23 cellular contexts compared by ENCODE assay signal in genomic region chr3:124593442-124593829, GRCh38.
DNase-seq lines count a peak whose midpoint lies in the region; ATAC-seq and TF ChIP-seq lines count a peak whose summit lies in the region.
"Had no signal": no experiment of that assay in that cellular context is flagged by ENCODE, and none has a peak within 500 bp of the region (broad histone marks: within the 10 kb centered on the region; RNA-seq: fewer than 3 reads in every experiment).

No MANE protein-coding gene starts in this region.

- H3K27me3 ChIP-seq in hepatocyte: no peaks in the 10 kb centered on the region
- no peaks in the 10 kb centered on the region for H3K27me3 ChIP-seq in stomach
- no peaks in the 10 kb centered on the region for H3K27me3 ChIP-seq in SK-N-SH (ENCODE audit: insufficient read depth)
- H3K27me3 ChIP-seq: ascending aorta had no signal

- no peaks in the 10 kb centered on the region for H3K9me3 Mint-ChIP-seq in activated naive CD4-positive, alpha-beta T cell treated with anti-CD3 and anti-CD28 coated beads for 36 hours
- no peaks in the 10 kb centered on the region for H3K9me3 Mint-ChIP-seq in activated CD8-positive, alpha-beta T cell treated with anti-CD3 and anti-CD28 coated beads, Interleukin-2, amount 10 ng/mL, durations not matched to agents 7 days and 5 days (ENCODE audit: insufficient read depth)
- H3K9me3 Mint-ChIP-seq: activated naive CD4-positive, alpha-beta T cell treated with anti-CD3 and anti-CD28 coated beads, Interleukin-2, amount 50 U/mL, for 24 hours; dendritic cell treated with granulocyte-macrophage colony-stimulating factor and Interleukin-4, amounts not matched to agents 40 ng/mL and 50 ng/mL, for 4 days had no signal

- H3K9me2 ChIP-seq in hepatocyte (replicated peaks; ENCODE audit: insufficient read depth) (no peaks in the 10 kb centered on the region), SK-N-SH (no peaks in the 10 kb centered on the region)

- no peaks in the 10 kb centered on the region for H3F3A ChIP-seq in SK-N-SH (replicated peaks; ENCODE audit: insufficient read depth)

- H4K20me1 ChIP-seq in hepatocyte (ENCODE audit: insufficient read depth, poor library complexity, severe bottlenecking): no peaks in the 10 kb centered on the region
- no peaks in the 10 kb centered on the region for H4K20me1 ChIP-seq in SK-N-SH (ENCODE audit: insufficient read depth)

- no peak for DNase-seq in activated naive CD4-positive, alpha-beta T cell treated with anti-CD3 and anti-CD28 coated beads for 36 hours
- no peak for DNase-seq in activated naive CD4-positive, alpha-beta T cell (lab: John Stamatoyannopoulos, UW)
- peak; percentile 6 for DNase-seq in NCI-H69 (lab: John Stamatoyannopoulos, UW)
- DNase-seq in hepatocyte (ENCODE audit: low spot score): no peak
- no peak for DNase-seq in stomach
- DNase-seq in activated CD8-positive, alpha-beta T cell treated with anti-CD3 and anti-CD28 coated beads, Interleukin-2, amount 10 ng/mL, durations not matched to agents 7 days and 5 days: no peak
- DNase-seq in SK-N-SH: no peak
- DNase-seq: ACHN; activated T-cell treated with anti-CD3 and anti-CD28 coated beads, Interleukin-2, amount 50 U/mL, for 1 hour; H7; kidney glomerular epithelial cell; NCI-H1048; NCI-H187; NCI-H226; SHP77; substantia nigra; T1000 had no signal

- peaks cover 43% of the 10 kb centered on the region for H3K4me1 Mint-ChIP-seq in activated naive CD4-positive, alpha-beta T cell treated with anti-CD3 and anti-CD28 coated beads for 36 hours (ENCODE audit: low read depth)
- H3K4me1 Mint-ChIP-seq in activated CD8-positive, alpha-beta T cell treated with anti-CD3 and anti-CD28 coated beads, Interleukin-2, amount 10 ng/mL, durations not matched to agents 7 days and 5 days (ENCODE audit: low read depth): peaks cover 17% of the 10 kb centered on the region

- peaks cover 74% of the 10 kb centered on the region for H3K79me2 ChIP-seq in hepatocyte
- no peaks in the 10 kb centered on the region for H3K79me2 ChIP-seq in SK-N-SH (ENCODE audit: insufficient read depth)

- 69% methylated on average over 2 of the region's 2 CpGs for WGBS in hepatocyte (ENCODE audit: low lambda C conversion rate, missing lambda C conversion rate)
- 38 to 59% (median 42%) methylated on average over 2 of the region's 2 CpGs for WGBS in stomach, 5 donors
- WGBS in SK-N-SH (ENCODE audit: low lambda C conversion rate): 76% methylated on average over 2 of the region's 2 CpGs

- TF ChIP-seq EP300 in stomach (IDR thresholded peaks at IDR 0.05) (no peak), SK-N-SH (IDR thresholded peaks at IDR 0.05; ENCODE audit: borderline replicate concordance in 1 of 2, low read depth in 1 of 2, low read length in 1 of 2) (no peak)

- H3K36me3 ChIP-seq in hepatocyte (replicated peaks; ENCODE audit: insufficient read depth, low read depth): no peaks in the 10 kb centered on the region
- no peaks in the 10 kb centered on the region for H3K36me3 ChIP-seq in stomach
- no peaks in the 10 kb centered on the region for H3K36me3 ChIP-seq in SK-N-SH (replicated peaks in 1 of 2; ENCODE audit: control insufficient read depth in 1 of 2, insufficient read depth in 2 of 2, low read length in 1 of 2)
- H3K36me3 ChIP-seq: neutrophil had no signal

- POLR2A ChIA-PET in activated CD8-positive, alpha-beta T cell treated with anti-CD3 and anti-CD28 coated beads, Interleukin-2, amount 10 ng/mL, durations not matched to agents 7 days and 5 days (lab: Charles Lee): no interaction called here
- POLR2A ChIA-PET in SK-N-SH (lab: Yijun Ruan, JAX): no interaction called here

- H3K27ac Mint-ChIP-seq in activated naive CD4-positive, alpha-beta T cell treated with anti-CD3 and anti-CD28 coated beads for 36 hours: peak overlapping the region; percentile 83
- H3K27ac Mint-ChIP-seq in activated CD8-positive, alpha-beta T cell treated with anti-CD3 and anti-CD28 coated beads, Interleukin-2, amount 10 ng/mL, durations not matched to agents 7 days and 5 days: no peak overlapping the region
- H3K27ac Mint-ChIP-seq: activated naive CD4-positive, alpha-beta T cell treated with anti-CD3 and anti-CD28 coated beads, Interleukin-2, amount 50 U/mL, for 24 hours; dendritic cell treated with granulocyte-macrophage colony-stimulating factor and Interleukin-4, amounts not matched to agents 40 ng/mL and 50 ng/mL, for 4 days had no signal

- TF ChIP-seq RAD21 in SK-N-SH (IDR thresholded peaks at IDR 0.05; ENCODE audit: low read length): no peak

- H3K27ac ChIP-seq in hepatocyte (peak overlapping the region; percentile 79), stomach (peak overlapping the region; percentile 69 to 90 (median 80)), SK-N-SH (ENCODE audit: low read depth in 2 of 2, low read length in 1 of 2) (no peak overlapping the region)
- H3K27ac ChIP-seq: ascending aorta, HL-60, neutrophil had no signal

- peaks cover 2% of the 10 kb centered on the region for H3K36me3 Mint-ChIP-seq in activated naive CD4-positive, alpha-beta T cell treated with anti-CD3 and anti-CD28 coated beads for 36 hours (ENCODE audit: low read depth)
- H3K36me3 Mint-ChIP-seq in activated CD8-positive, alpha-beta T cell treated with anti-CD3 and anti-CD28 coated beads, Interleukin-2, amount 10 ng/mL, durations not matched to agents 7 days and 5 days (ENCODE audit: low read depth): no peaks in the 10 kb centered on the region
- H3K36me3 Mint-ChIP-seq: activated naive CD4-positive, alpha-beta T cell treated with anti-CD3 and anti-CD28 coated beads, Interleukin-2, amount 50 U/mL, for 24 hours had no signal

- peaks cover 15% of the 10 kb centered on the region for H3K4me1 ChIP-seq in hepatocyte (ENCODE audit: insufficient read depth)
- peaks cover 27 to 82% (median 61%) of the 10 kb centered on the region in 4 donors for H3K4me1 ChIP-seq in stomach
- no peaks in the 10 kb centered on the region; a peak in 1 of 4 replicates for H3K4me1 ChIP-seq in SK-N-SH (ENCODE audit: control insufficient read depth in 1 of 2, insufficient read depth in 2 of 2, low read depth in 1 of 2, low read length in 1 of 2)
- H3K4me1 ChIP-seq: ascending aorta had no signal

- TF ChIP-seq POLR2A in stomach (IDR thresholded peaks at IDR 0.05): no peak

- H3K4me3 Mint-ChIP-seq in activated naive CD4-positive, alpha-beta T cell treated with anti-CD3 and anti-CD28 coated beads for 36 hours: no peak overlapping the region
- H3K4me3 Mint-ChIP-seq in activated CD8-positive, alpha-beta T cell treated with anti-CD3 and anti-CD28 coated beads, Interleukin-2, amount 10 ng/mL, durations not matched to agents 7 days and 5 days: no peak overlapping the region
- H3K4me3 Mint-ChIP-seq: activated naive CD4-positive, alpha-beta T cell treated with anti-CD3 and anti-CD28 coated beads, Interleukin-2, amount 50 U/mL, for 24 hours; dendritic cell treated with granulocyte-macrophage colony-stimulating factor and Interleukin-4, amounts not matched to agents 40 ng/mL and 50 ng/mL, for 4 days had no signal

- ATAC-seq in activated CD8-positive, alpha-beta T cell treated with anti-CD3 and anti-CD28 coated beads, Interleukin-2, amount 10 ng/mL, durations not matched to agents 7 days and 5 days: no peak
- ATAC-seq in GM18870 (IDR thresholded peaks at IDR 0.05; ENCODE audit: unreplicated experiment): no peak

- H3K4me2 ChIP-seq in hepatocyte (peak overlapping the region; percentile 50), SK-N-SH (no peak overlapping the region)

- no peak overlapping the region for H3K9ac ChIP-seq in SK-N-SH

- CTCF ChIA-PET in activated naive CD4-positive, alpha-beta T cell treated with anti-CD3 and anti-CD28 coated beads for 36 hours (lab: Charles Lee): no interaction called here
- CTCF ChIA-PET in activated CD8-positive, alpha-beta T cell treated with anti-CD3 and anti-CD28 coated beads, Interleukin-2, amount 10 ng/mL, durations not matched to agents 7 days and 5 days (lab: Charles Lee): no interaction called here
- CTCF ChIA-PET in SK-N-SH (lab: Yijun Ruan, JAX): no interaction called here

- H2AFZ ChIP-seq in hepatocyte (no peak overlapping the region), SK-N-SH (ENCODE audit: low read depth) (no peak overlapping the region)

- intact Hi-C loops in activated naive CD4-positive, alpha-beta T cell treated with anti-CD3 and anti-CD28 coated beads for 36 hours (cut with micrococcal nuclease): loop anchor here (1.0 to 2.0 kb wide), 3 partner anchors 27 to 67 kb away; no protein-coding TSS in a partner anchor
- intact Hi-C loops in stomach (cut with DNase I; ENCODE audit: low total_unique reads): no loop called here

- TF ChIP-seq CTCF in hepatocyte (IDR thresholded peaks at IDR 0.05; ENCODE audit: poor library complexity) (no peak), stomach (IDR thresholded peaks at IDR 0.05) (no peak), SK-N-SH (IDR thresholded peaks at IDR 0.05) (no peak)

- H3K9me3 ChIP-seq in hepatocyte (ENCODE audit: low read depth) (no peaks in the 10 kb centered on the region), stomach (no peaks in the 10 kb centered on the region), SK-N-SH (no peaks in the 10 kb centered on the region)
- H3K9me3 ChIP-seq: ascending aorta, neutrophil had no signal

- H3K4me3 ChIP-seq in hepatocyte: no peak overlapping the region
- no peak overlapping the region for H3K4me3 ChIP-seq in stomach
- H3K4me3 ChIP-seq in SK-N-SH (ENCODE audit: low read depth in 2 of 2, low read length in 1 of 2): no peak overlapping the region
- H3K4me3 ChIP-seq: ascending aorta had no signal

- peaks cover 4% of the 10 kb centered on the region for H3K27me3 Mint-ChIP-seq in activated naive CD4-positive, alpha-beta T cell treated with anti-CD3 and anti-CD28 coated beads for 36 hours (ENCODE audit: low read depth)
- peaks cover 43% of the 10 kb centered on the region for H3K27me3 Mint-ChIP-seq in activated CD8-positive, alpha-beta T cell treated with anti-CD3 and anti-CD28 coated beads, Interleukin-2, amount 10 ng/mL, durations not matched to agents 7 days and 5 days (ENCODE audit: low read depth)

TF ChIP-seq in SK-N-SH, 30 proteins besides CTCF, POLR2A, EP300 and RAD21 (continues in another document):
- TF ChIP-seq TCF12 (IDR thresholded peaks at IDR 0.05) (no peak), SIN3A (IDR thresholded peaks at IDR 0.05; ENCODE audit: borderline replicate concordance, low read depth, low read length) (no peak), RXRA (IDR thresholded peaks at IDR 0.05; ENCODE audit: borderline replicate concordance, low read depth) (no peak), FOXJ3 (CRISPR knock-in tag; IDR thresholded peaks at IDR 0.05) (no peak), POLR2AphosphoS5 (IDR thresholded peaks at IDR 0.05; ENCODE audit: low read depth, low read length) (no peak), MEF2A (IDR thresholded peaks at IDR 0.05; ENCODE audit: borderline replicate concordance, low read depth) (no peak), MXI1 (IDR thresholded peaks at IDR 0.05; ENCODE audit: low read depth, low read length) (no peak), SMC3 (IDR thresholded peaks at IDR 0.05; ENCODE audit: low read depth, low read length) (no peak), MAX (IDR thresholded peaks at IDR 0.05; ENCODE audit: low read depth) (no peak), CHD2 (IDR thresholded peaks at IDR 0.05; ENCODE audit: low read length, partially characterized antibody) (no peak)

Comparison
In these comparisons a context has a peak if more than half of its experiments do, and no peak if none do; other contexts are left out.
1. H3K27ac ChIP-seq: peak in hepatocyte (single experiment) and stomach (5 of 5); none in SK-N-SH (0 of 2).